Comparison of ENCODE assay signal across 24 cellular contexts in the genomic region with DNA sequence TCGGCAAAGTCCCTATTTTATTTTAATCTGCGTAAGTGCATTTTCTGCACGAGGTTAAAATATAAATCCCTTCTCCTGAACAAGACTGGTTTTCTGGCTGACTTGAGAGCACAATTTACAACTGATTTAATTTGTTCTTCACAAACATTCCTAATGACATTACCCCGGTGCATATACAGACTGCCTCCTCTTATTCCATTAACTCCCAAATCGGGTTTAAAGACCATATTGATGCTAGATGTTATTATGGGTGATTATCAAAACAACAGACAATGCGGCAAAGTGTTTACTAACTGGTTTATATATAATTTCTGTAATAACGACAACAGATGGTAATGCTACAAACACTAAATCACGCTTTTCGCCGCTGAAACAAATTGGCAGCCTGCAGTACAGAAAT.
"Had no signal": no experiment of that assay in that cellular context is flagged by ENCODE, and none has a peak within 500 bp of the region (broad histone marks: within the 10 kb centered on the region; RNA-seq: fewer than 3 reads in every experiment).

No MANE protein-coding gene starts in this region.

- H3K9me3 ChIP-seq: left lung, lower lobe of right lung, pancreas, prostate gland, suprapubic skin, thoracic aorta, tibial artery, upper lobe of right lung had no signal

- H3K4me1 ChIP-seq: left lung, lower lobe of right lung, pancreas, prostate gland, tibial artery, upper lobe of right lung had no signal

- H3K27me3 ChIP-seq: left lung, pancreas, suprapubic skin, tibial artery, upper lobe of right lung had no signal

- ATAC-seq: left cardiac atrium; left lung; lower lobe of right lung; naive thymus-derived CD8-positive, alpha-beta T cell; pancreas; right cardiac atrium; sciatic nerve; stimulated activated effector memory CD8-positive, alpha-beta T cell treated with anti-CD3 and anti-CD28 coated beads, Interleukin-12 subunit alpha, Interleukin-12 subunit beta, amount 100 ng/mL, for 72 hours; upper lobe of right lung had no signal

- H3K4me1 Mint-ChIP-seq: naive thymus-derived CD8-positive, alpha-beta T cell; nephron; stimulated activated effector memory CD8-positive, alpha-beta T cell treated with anti-CD3 and anti-CD28 coated beads, Interleukin-12 subunit alpha, Interleukin-12 subunit beta, amount 100 ng/mL, for 72 hours had no signal

- H3K36me3 ChIP-seq: left lung, lower lobe of right lung, pancreas, prostate gland, suprapubic skin, thoracic aorta, tibial artery, upper lobe of right lung had no signal

- H3K4me3 Mint-ChIP-seq: naive thymus-derived CD8-positive, alpha-beta T cell; nephron; neural crest cell; stimulated activated effector memory CD8-positive, alpha-beta T cell treated with anti-CD3 and anti-CD28 coated beads, Interleukin-12 subunit alpha, Interleukin-12 subunit beta, amount 100 ng/mL, for 72 hours; stimulated activated naive CD8-positive, alpha-beta T cell treated with anti-CD3 and anti-CD28 coated beads, Interleukin-15, Interleukin-2, amounts not matched to agents 100 ng/mL and 50 ng/mL, for 24 hours had no signal

- H3K27ac ChIP-seq: left lung, lower lobe of right lung, pancreas, prostate gland, skin epidermis, suprapubic skin, thoracic aorta, tibial artery, upper lobe of right lung had no signal

- DNase-seq: left cardiac atrium; left lung; lower lobe of right lung; mesenchymal stem cell; naive thymus-derived CD8-positive, alpha-beta T cell; nucleus accumbens; pancreas; posterior cingulate gyrus; retina; right cardiac atrium; stimulated activated CD4-positive, alpha-beta T cell treated with anti-CD3 and anti-CD28 coated beads, Interleukin-4, amount 100 ng/mL, for 24 hours; stimulated activated naive CD4-positive, alpha-beta T cell; tibial artery; trophoblast cell; upper lobe of right lung had no signal

- H3K27ac Mint-ChIP-seq: naive thymus-derived CD8-positive, alpha-beta T cell; nephron; stimulated activated effector memory CD8-positive, alpha-beta T cell treated with anti-CD3 and anti-CD28 coated beads, Interleukin-12 subunit alpha, Interleukin-12 subunit beta, amount 100 ng/mL, for 72 hours; stimulated activated naive CD8-positive, alpha-beta T cell treated with anti-CD3 and anti-CD28 coated beads, Interleukin-15, Interleukin-2, amounts not matched to agents 100 ng/mL and 50 ng/mL, for 24 hours had no signal

- H3K4me3 ChIP-seq: left lung, lower lobe of right lung, pancreas, prostate gland, skin epidermis, suprapubic skin, thoracic aorta, tibial artery, upper lobe of right lung had no signal

- H3K36me3 Mint-ChIP-seq: naive thymus-derived CD8-positive, alpha-beta T cell; stimulated activated effector memory CD8-positive, alpha-beta T cell treated with anti-CD3 and anti-CD28 coated beads, Interleukin-12 subunit alpha, Interleukin-12 subunit beta, amount 100 ng/mL, for 72 hours had no signal

- H3K9me3 Mint-ChIP-seq: naive thymus-derived CD8-positive, alpha-beta T cell; nephron; neural crest cell; stimulated activated effector memory CD8-positive, alpha-beta T cell treated with anti-CD3 and anti-CD28 coated beads, Interleukin-12 subunit alpha, Interleukin-12 subunit beta, amount 100 ng/mL, for 72 hours; stimulated activated naive CD8-positive, alpha-beta T cell treated with anti-CD3 and anti-CD28 coated beads, Interleukin-15, Interleukin-2, amounts not matched to agents 100 ng/mL and 50 ng/mL, for 24 hours had no signal

- H3K27me3 Mint-ChIP-seq: stimulated activated naive CD8-positive, alpha-beta T cell treated with anti-CD3 and anti-CD28 coated beads, Interleukin-15, Interleukin-2, amounts not matched to agents 100 ng/mL and 50 ng/mL, for 24 hours had no signal
